In genomic region chr2:25341031-25341727, GRCh38 we compare ENCODE assay signal across 8 cellular contexts. TPM values are rescaled to one million over a fixed set of nuclear protein-coding genes. Genes with fewer than 3 reads are reported as not detected.
DNase-seq lines count a peak whose midpoint lies in the region; ATAC-seq, FAIRE-seq and TF ChIP-seq lines count a peak whose summit lies in the region.
"Had no signal": no experiment of that assay in that cellular context is flagged by ENCODE, and none has a peak within 500 bp of the region (broad histone marks: within the 10 kb centered on the region; RNA-seq: fewer than 3 reads in every experiment).

No MANE protein-coding gene starts in this region.

- DNase-seq in GM19240 (ENCODE audit: insufficient read length, low spot score): peak; percentile 54
- peak; percentile 54 for DNase-seq in activated naive CD8-positive, alpha-beta T cell treated with anti-CD3 and anti-CD28 coated beads, Interleukin-2, amount 10 ng/mL, durations not matched to agents 7 days and 5 days
- DNase-seq in urothelium cell line (ENCODE audit: low spot score): peak; percentile 66
- no peak for DNase-seq in A172 (ENCODE audit: low spot score)

- H3K4me3 Mint-ChIP-seq in activated naive CD8-positive, alpha-beta T cell treated with anti-CD3 and anti-CD28 coated beads, Interleukin-2, amount 10 ng/mL, durations not matched to agents 7 days and 5 days: no peak overlapping the region

- no peaks in the 10 kb centered on the region for H3K79me2 ChIP-seq in DOHH2 (ENCODE audit: control insufficient read depth, low read length)

- peaks cover 37% of the 10 kb centered on the region for H3K4me1 Mint-ChIP-seq in activated naive CD8-positive, alpha-beta T cell treated with anti-CD3 and anti-CD28 coated beads, Interleukin-2, amount 10 ng/mL, durations not matched to agents 7 days and 5 days

- H3F3A ChIP-seq in DOHH2 (ENCODE audit: control insufficient read depth, insufficient read depth): no peaks in the 10 kb centered on the region

- TF ChIP-seq CTCF in DOHH2 (IDR thresholded peaks at IDR 0.05; ENCODE audit: low read depth, low read length, poor library complexity, severe bottlenecking): no peak

- no peaks in the 10 kb centered on the region for H3K27me3 ChIP-seq in DOHH2 (ENCODE audit: control insufficient read depth, low read length)
- no peaks in the 10 kb centered on the region for H3K27me3 ChIP-seq in layer of hippocampus (ENCODE audit: control insufficient read depth, insufficient read depth, low read length)

- no peaks in the 10 kb centered on the region for H3K9me3 ChIP-seq in DOHH2 (ENCODE audit: control insufficient read depth, insufficient read depth, low read length)

- H3K4me2 ChIP-seq in DOHH2 (ENCODE audit: low read length): peak overlapping the region; percentile 55; the same call in 1 of the 2 replicates

- no peaks in the 10 kb centered on the region for H3K9me2 ChIP-seq in DOHH2 (replicated peaks; ENCODE audit: control insufficient read depth, low read length)

- no peak overlapping the region; the same call in 1 of the 2 replicates for H3K4me3 ChIP-seq in DOHH2 (ENCODE audit: low read length)

- H3K36me3 ChIP-seq in DOHH2 (ENCODE audit: control insufficient read depth, low read length): no peaks in the 10 kb centered on the region

- peak; percentile 8 for ATAC-seq in HG03460 (IDR thresholded peaks at IDR 0.05; ENCODE audit: unreplicated experiment)
- no peak for ATAC-seq in activated naive CD8-positive, alpha-beta T cell treated with anti-CD3 and anti-CD28 coated beads, Interleukin-2, amount 10 ng/mL, durations not matched to agents 7 days and 5 days (ENCODE audit: low read depth)

- peaks cover 6% of the 10 kb centered on the region; the same call in 1 of the 2 replicates for H3K4me1 ChIP-seq in DOHH2 (ENCODE audit: control insufficient read depth, low read length)

- POLR2A ChIA-PET in activated naive CD8-positive, alpha-beta T cell treated with anti-CD3 and anti-CD28 coated beads, Interleukin-2, amount 10 ng/mL, durations not matched to agents 7 days and 5 days (lab: Charles Lee): interaction anchor here (1.3 to 6.1 kb wide), 3 partner anchors 26 to 55 kb away, joined by 3 to 42 read pairs (median 4); no protein-coding TSS in a partner anchor

- H3K27ac ChIP-seq in DOHH2 (ENCODE audit: low read depth, low read length) (no peak overlapping the region), layer of hippocampus (ENCODE audit: low read depth, low read length) (peak overlapping the region; percentile 92)

- no peak for FAIRE-seq in urothelium cell line (lab: Jason Lieb, UNC)

- H4K20me1 ChIP-seq in DOHH2 (ENCODE audit: control insufficient read depth, insufficient read depth, low read depth, low read length): no peaks in the 10 kb centered on the region; the same call in 1 of the 2 replicates

- H3K27me3 Mint-ChIP-seq in activated naive CD8-positive, alpha-beta T cell treated with anti-CD3 and anti-CD28 coated beads, Interleukin-2, amount 10 ng/mL, durations not matched to agents 7 days and 5 days: no peaks in the 10 kb centered on the region

- no peak overlapping the region for H3K27ac Mint-ChIP-seq in activated naive CD8-positive, alpha-beta T cell treated with anti-CD3 and anti-CD28 coated beads, Interleukin-2, amount 10 ng/mL, durations not matched to agents 7 days and 5 days
- H3K27ac Mint-ChIP-seq: T-helper 1 cell treated with Interleukin-12 subunit alpha and Interleukin-12 subunit beta and Interleukin-4 antibody, amounts not matched to agents 30 μg/mL and 1 μg/mL, for 36 hours had no signal

- H3K36me3 Mint-ChIP-seq in activated naive CD8-positive, alpha-beta T cell treated with anti-CD3 and anti-CD28 coated beads, Interleukin-2, amount 10 ng/mL, durations not matched to agents 7 days and 5 days: no peaks in the 10 kb centered on the region

- no peaks in the 10 kb centered on the region for H3K9me3 Mint-ChIP-seq in activated naive CD8-positive, alpha-beta T cell treated with anti-CD3 and anti-CD28 coated beads, Interleukin-2, amount 10 ng/mL, durations not matched to agents 7 days and 5 days
- H3K9me3 Mint-ChIP-seq: T-helper 1 cell treated with Interleukin-12 subunit alpha and Interleukin-12 subunit beta and Interleukin-4 antibody, amounts not matched to agents 30 μg/mL and 1 μg/mL, for 36 hours had no signal

RNA-seq across cellular contexts. Expression of gene DNMT3A, which starts 0.5 kb away (rescaled TPM):
- total RNA-seq in activated naive CD8-positive, alpha-beta T cell treated with anti-CD3 and anti-CD28 coated beads, Interleukin-2, amount 10 ng/mL, durations not matched to agents 7 days and 5 days: 10 to 100 TPM; 76.7 to 84.7 TPM
- total RNA-seq in A172 (2014; rRNA removed; shearing (Covaris generic)): 4.5 and 6.8 TPM in 2 replicates
